34 cellular contexts compared by ENCODE assay signal in genomic region chr15:35120173-35120572, GRCh38. TPM values are rescaled to one million over a fixed set of nuclear protein-coding genes. Genes with fewer than 3 reads are reported as not detected.
"Had no signal": no experiment of that assay in that cellular context is flagged by ENCODE, and none has a peak within 500 bp of the region (broad histone marks: within the 10 kb centered on the region; RNA-seq: fewer than 3 reads in every experiment).

No MANE protein-coding gene starts in this region.

- FAIRE-seq: astrocyte, bronchial epithelial cell, frontal cortex had no signal

- H3K27me3 Mint-ChIP-seq: activated CD4-positive, alpha-beta T cell treated with anti-CD3 and anti-CD28 coated beads for 36 hours; central memory CD8-positive, alpha-beta T cell; dendritic cell treated with granulocyte-macrophage colony-stimulating factor and Interleukin-4, amounts not matched to agents 40 ng/mL and 50 ng/mL, for 4 days; T-helper 17 cell had no signal

- H3K27me3 ChIP-seq: brain microvascular endothelial cell, dorsolateral prefrontal cortex had no signal

- H3K36me3 ChIP-seq: brain microvascular endothelial cell had no signal

- H3K27ac Mint-ChIP-seq: activated CD4-positive, alpha-beta memory T cell treated with anti-CD3 and anti-CD28 coated beads, Interleukin-2, amount 10 ng/mL, durations not matched to agents 7 days and 5 days; activated CD4-positive, alpha-beta T cell treated with anti-CD3 and anti-CD28 coated beads for 36 hours; activated CD4-positive, alpha-beta T cell treated with anti-CD3 and anti-CD28 coated beads, Interleukin-2, amount 10 ng/mL, durations not matched to agents 24 days and 14 days; activated naive CD8-positive, alpha-beta T cell; activated T-cell treated with anti-CD3 and anti-CD28 coated beads, Interleukin-2, amount 50 U/mL, for 24 hours; activated T-cell treated with anti-CD3 and anti-CD28 coated beads, Interleukin-2, amount 50 U/mL, for 72 hours; dendritic cell treated with granulocyte-macrophage colony-stimulating factor and Interleukin-4, amounts not matched to agents 40 ng/mL and 50 ng/mL, for 4 days; endodermal cell; T-helper 17 cell; T-helper 2 cell treated with Interferon-gamma antibody and Interleukin-4, amounts not matched to agents 5 μg/mL and 100 μg/mL, for 36 hours had no signal

- H3K4me1 Mint-ChIP-seq: activated CD4-positive, alpha-beta memory T cell treated with anti-CD3 and anti-CD28 coated beads, Interleukin-2, amount 10 ng/mL, durations not matched to agents 7 days and 5 days; activated CD4-positive, alpha-beta T cell treated with anti-CD3 and anti-CD28 coated beads for 36 hours; activated CD4-positive, alpha-beta T cell treated with anti-CD3 and anti-CD28 coated beads, Interleukin-2, amount 10 ng/mL, durations not matched to agents 24 days and 14 days; central memory CD8-positive, alpha-beta T cell; T-helper 17 cell had no signal

- DNase-seq: activated CD4-positive, alpha-beta memory T cell treated with anti-CD3 and anti-CD28 coated beads, Interleukin-2, amount 10 ng/mL, durations not matched to agents 7 days and 5 days; activated CD4-positive, alpha-beta T cell treated with anti-CD3 and anti-CD28 coated beads for 36 hours; activated CD4-positive, alpha-beta T cell treated with anti-CD3 and anti-CD28 coated beads, Interleukin-2, amount 10 ng/mL, durations not matched to agents 24 days and 14 days; activated CD4-positive, CD25-positive, alpha-beta regulatory T cell; activated CD4-positive, CD25-positive, alpha-beta regulatory T cell treated with anti-CD3 and anti-CD28 coated beads, Interleukin-2, amount 50 U/mL, for 72 hours; activated CD8-positive, alpha-beta memory T cell treated with anti-CD3 and anti-CD28 coated beads, Interleukin-2, amount 50 U/mL, for 48 hours; activated gamma-delta T cell treated with Interleukin-2 at 50 U/mL for 16 hours; activated naive CD4-positive, alpha-beta T cell treated with anti-CD3 and anti-CD28 coated beads, Interleukin-2, amount 50 U/mL, for 16 hours; activated naive CD4-positive, alpha-beta T cell treated with Interleukin-2 at 50 U/mL for 16 hours; activated T-cell treated with anti-CD3 and anti-CD28 coated beads for 4 hours; activated T-cell treated with anti-CD3 and anti-CD28 coated beads, Interleukin-2, amount 50 U/mL, for 24 hours; activated T-cell treated with anti-CD3 and anti-CD28 coated beads, Interleukin-2, amount 50 U/mL, for 72 hours; amniotic stem cell; anterior cingulate cortex; brain microvascular endothelial cell; dorsolateral prefrontal cortex; effector memory CD4-positive, alpha-beta T cell; endodermal cell; foreskin fibroblast; T-helper 1 cell; T-helper 17 cell; T1000 had no signal

- H3K9me3 Mint-ChIP-seq: activated CD4-positive, alpha-beta T cell treated with anti-CD3 and anti-CD28 coated beads, Interleukin-2, amount 10 ng/mL, durations not matched to agents 24 days and 14 days; activated T-cell treated with anti-CD3 and anti-CD28 coated beads, Interleukin-2, amount 50 U/mL, for 24 hours; activated T-cell treated with anti-CD3 and anti-CD28 coated beads, Interleukin-2, amount 50 U/mL, for 72 hours; T-helper 2 cell treated with Interferon-gamma antibody and Interleukin-4, amounts not matched to agents 5 μg/mL and 100 μg/mL, for 36 hours had no signal

- ATAC-seq: activated CD4-positive, alpha-beta T cell treated with anti-CD3 and anti-CD28 coated beads for 36 hours; activated T-cell treated with anti-CD3 and anti-CD28 coated beads, Interleukin-2, amount 50 U/mL, for 72 hours; esophagus mucosa; T-helper 17 cell had no signal

- H3K4me3 Mint-ChIP-seq: activated CD4-positive, alpha-beta memory T cell treated with anti-CD3 and anti-CD28 coated beads, Interleukin-2, amount 10 ng/mL, durations not matched to agents 7 days and 5 days; activated CD4-positive, alpha-beta T cell treated with anti-CD3 and anti-CD28 coated beads for 36 hours; activated CD4-positive, alpha-beta T cell treated with anti-CD3 and anti-CD28 coated beads, Interleukin-2, amount 10 ng/mL, durations not matched to agents 24 days and 14 days; activated naive CD8-positive, alpha-beta T cell; activated T-cell treated with anti-CD3 and anti-CD28 coated beads, Interleukin-2, amount 50 U/mL, for 24 hours; activated T-cell treated with anti-CD3 and anti-CD28 coated beads, Interleukin-2, amount 50 U/mL, for 72 hours; central memory CD8-positive, alpha-beta T cell; dendritic cell treated with granulocyte-macrophage colony-stimulating factor and Interleukin-4, amounts not matched to agents 40 ng/mL and 50 ng/mL, for 4 days; endodermal cell; T-helper 17 cell; T-helper 2 cell treated with Interferon-gamma antibody and Interleukin-4, amounts not matched to agents 5 μg/mL and 100 μg/mL, for 36 hours had no signal

- H3K27ac ChIP-seq: brain microvascular endothelial cell, coronary artery, dorsolateral prefrontal cortex had no signal

- H3K4me3 ChIP-seq: coronary artery, dorsolateral prefrontal cortex had no signal

RNA-seq across cellular contexts. Expression of gene NANOGP8, which starts 35.1 kb away (rescaled TPM):
- total RNA-seq: activated CD4-positive, alpha-beta memory T cell treated with anti-CD3 and anti-CD28 coated beads, Interleukin-2, amount 10 ng/mL, durations not matched to agents 7 days and 5 days; activated CD4-positive, alpha-beta T cell treated with anti-CD3 and anti-CD28 coated beads for 36 hours; activated CD4-positive, alpha-beta T cell treated with anti-CD3 and anti-CD28 coated beads, Interleukin-2, amount 10 ng/mL, durations not matched to agents 24 days and 14 days; activated T-cell treated with anti-CD3 and anti-CD28 coated beads, Interleukin-2, amount 50 U/mL, for 72 hours; astrocyte; bronchial epithelial cell; cardiac septum; epithelial cell of proximal tubule; frontal cortex; T-helper 17 cell had no signal
- polyA plus RNA-seq: adipose tissue had no signal
